10 cellular contexts compared by ENCODE assay signal in genomic region chrX:45781901-45782553, GRCh38.
DNase-seq lines count a peak whose midpoint lies in the region; ATAC-seq and TF ChIP-seq lines count a peak whose summit lies in the region.
"Had no signal": no experiment of that assay in that cellular context is flagged by ENCODE, and none has a peak within 500 bp of the region (broad histone marks: within the 10 kb centered on the region; RNA-seq: fewer than 3 reads in every experiment).

No MANE protein-coding gene starts in this region.

- H3K79me2 ChIP-seq in Loucy (ENCODE audit: insufficient read depth, low read length) = peaks cover 10% of the 10 kb centered on the region; the same call in 1 of the 2 replicates

- H3F3A ChIP-seq in Loucy (ENCODE audit: low read depth) = no peaks in the 10 kb centered on the region

- H3K9me2 ChIP-seq in Loucy (replicated peaks; ENCODE audit: low read depth, low read length) = no peaks in the 10 kb centered on the region

- peaks cover 13% of the 10 kb centered on the region for H3K4me1 ChIP-seq in Loucy (ENCODE audit: insufficient read depth, low read length, poor library complexity, severe bottlenecking)

- peaks cover 5% of the 10 kb centered on the region for H3K36me3 Mint-ChIP-seq in mesothelial cell of epicardium

- no peak overlapping the region for H3K4me3 ChIP-seq in Loucy (ENCODE audit: low read length, poor library complexity, severe bottlenecking)
- no peak overlapping the region for H3K4me3 ChIP-seq in astrocyte of the spinal cord (ENCODE audit: low read depth, low read length)

- no peaks in the 10 kb centered on the region for H3K27me3 ChIP-seq in Loucy (ENCODE audit: insufficient read depth, low read length, poor library complexity, severe bottlenecking)

- H3K9ac ChIP-seq in Loucy (ENCODE audit: low read depth, low read length, poor library complexity, severe bottlenecking) = no peak overlapping the region

- peaks cover 14% of the 10 kb centered on the region for H3K4me1 Mint-ChIP-seq in mesothelial cell of epicardium

- peaks cover 33% of the 10 kb centered on the region for H3K9me3 Mint-ChIP-seq in mesothelial cell of epicardium

- no peak overlapping the region for H3K4me3 Mint-ChIP-seq in mesothelial cell of epicardium

- H2AFZ ChIP-seq in Loucy (ENCODE audit: low read length) = no peak overlapping the region

- no peaks in the 10 kb centered on the region for H3K9me3 ChIP-seq in Loucy (ENCODE audit: insufficient read depth, low read depth, low read length)

- H3K36me3 ChIP-seq in Loucy (ENCODE audit: insufficient read depth, low read length) = no peaks in the 10 kb centered on the region

- in situ Hi-C loops in Caki2 (cut with HindIII; ENCODE audit: low pct_unique_long_range_greater_than_20kb, low sequenced_read_pairs) (no loop called here), astrocyte of the spinal cord (cut with HindIII; ENCODE audit: low sequenced_read_pairs) (no loop called here)

- H4K20me1 ChIP-seq in Loucy (ENCODE audit: insufficient read depth, low read length, poor library complexity, severe bottlenecking) = no peaks in the 10 kb centered on the region

- no peak overlapping the region for H3K4me2 ChIP-seq in Loucy (ENCODE audit: low read depth, low read length, poor library complexity, severe bottlenecking)

- peak; percentile 49 for DNase-seq in Caki2 (ENCODE audit: low read depth)
- peak; percentile 73 for DNase-seq in astrocyte of the spinal cord (ENCODE audit: low read depth, low spot score)
- DNase-seq in mesothelial cell of epicardium (ENCODE audit: low spot score in 2 of 2, unreplicated experiment in 2 of 2) = no peak
- DNase-seq in HuH-7.5 (ENCODE audit: low spot score) = no peak
- DNase-seq in NCI-H1694 treated with DMSO at 0.1 percent for 48 hours (lab: John Stamatoyannopoulos, UW) = no peak
- DNase-seq: anterior cingulate cortex, NCI-H2107 had no signal

- no peak for ATAC-seq in HG02610 (IDR thresholded peaks at IDR 0.05; ENCODE audit: unreplicated experiment)
- ATAC-seq in HG03354 (IDR thresholded peaks at IDR 0.05; ENCODE audit: poor library complexity, severe bottlenecking, unreplicated experiment) = no peak

- TF ChIP-seq CTCF in Loucy (conservative IDR thresholded peaks at IDR 0.05; ENCODE audit: low read length) = peak; percentile 47
- peak; percentile 41 for TF ChIP-seq CTCF in astrocyte of the spinal cord (IDR thresholded peaks at IDR 0.05; ENCODE audit: low read depth, low read length)
- TF ChIP-seq CTCF in mesothelial cell of epicardium (IDR thresholded peaks at IDR 0.05; ENCODE audit: unreplicated experiment) = no peak

- no peaks in the 10 kb centered on the region for H3K27me3 Mint-ChIP-seq in mesothelial cell of epicardium (ENCODE audit: low read depth)

- peak overlapping the region; percentile 71 for H3K27ac Mint-ChIP-seq in mesothelial cell of epicardium

Comparison
In these comparisons a context has a peak if more than half of its experiments do, and no peak if none do; other contexts are left out.
1. DNase-seq: peak in Caki2 (single experiment) and astrocyte of the spinal cord (single experiment); none in mesothelial cell of epicardium (0 of 2), HuH-7.5 (single experiment) and NCI-H1694 treated with DMSO at 0.1 percent for 48 hours (single experiment).